19 cellular contexts compared by ENCODE assay signal in the genomic region with DNA sequence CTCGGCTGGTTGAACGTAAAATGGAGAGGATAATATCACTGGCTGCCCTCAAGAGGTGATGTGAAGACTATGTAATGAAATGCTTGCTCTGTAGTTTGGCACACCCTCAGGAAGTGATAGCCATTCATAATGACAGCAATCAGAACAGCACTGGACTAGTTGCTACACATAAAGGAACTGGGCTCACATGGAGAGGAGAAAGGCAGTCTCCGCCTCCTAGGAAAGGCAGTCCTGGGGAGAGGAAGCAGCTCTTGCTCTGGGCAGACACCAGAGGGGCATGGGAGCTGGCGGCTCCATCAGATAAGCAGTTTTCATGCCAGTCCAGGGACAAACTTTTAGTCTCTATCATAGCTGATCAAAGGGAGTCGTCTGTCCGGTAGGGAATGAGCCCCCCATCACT. TPM values are rescaled to one million over a fixed set of nuclear protein-coding genes. Genes with fewer than 3 reads are reported as not detected.
DNase-seq lines count a peak whose midpoint lies in the region.
"Had no signal": no experiment of that assay in that cellular context is flagged by ENCODE, and none has a peak within 500 bp of the region (broad histone marks: within the 10 kb centered on the region; RNA-seq: fewer than 3 reads in every experiment).

No MANE protein-coding gene starts in this region.

- intact Hi-C loops in posterior cingulate gyrus (cut with DNase I) = no loop called here

- DNase-seq in COR-L47 (lab: John Stamatoyannopoulos, UW) (peak; percentile 8), NCI-H2029 (lab: John Stamatoyannopoulos, UW) (peak; percentile 34), amniotic epithelial cell (ENCODE audit: low read depth) (peak; percentile 22), lung microvascular endothelial cell (ENCODE audit: low read depth in 2 of 2) (peak; percentile 72 to 84), DMS153 (lab: John Stamatoyannopoulos, UW) (no peak), posterior cingulate gyrus (no peak), HPDE6-E6E7 (ENCODE audit: extremely low spot score) (no peak)
- DNase-seq: activated CD4-positive, alpha-beta T cell treated with anti-CD3 and anti-CD28 coated beads for 1 hour; activated CD8-positive, alpha-beta memory T cell treated with anti-CD3 and anti-CD28 coated beads, Interleukin-2, amount 10 ng/mL, durations not matched to agents 7 days and 5 days; activated effector memory CD4-positive, alpha-beta T cell treated with Interleukin-2 at 50 U/mL for 16 hours; DMS 273 treated with DMSO at 0.1 percent for 48 hours; effector memory CD8-positive, alpha-beta T cell; GM23248; hippocampal formation; NCI-H1048; NCI-H2171; SHP77; stimulated activated CD4-positive, alpha-beta T cell treated with anti-CD3 and anti-CD28 coated beads, Interleukin-2, amount 100 ng/mL, for 48 hours; T-helper 2 cell had no signal

RNA-seq across cellular contexts. Expression of gene ARHGEF37, which starts 46.9 kb away (rescaled TPM):
- total RNA-seq in lung microvascular endothelial cell = 9.8 and 16.1 TPM in 2 replicates

Comparison
In these comparisons a context has a peak if more than half of its experiments do, and no peak if none do; other contexts are left out.
1. DNase-seq: peak in COR-L47 (single experiment), NCI-H2029 (single experiment), amniotic epithelial cell (single experiment) and lung microvascular endothelial cell (2 of 2); none in DMS153 (single experiment), posterior cingulate gyrus (0 of 10) and HPDE6-E6E7 (single experiment).